In genomic region chr17:38601539-38602351, GRCh38 we compare ENCODE assay signal across 1 cellular context.
TF ChIP-seq lines count a peak whose summit lies in the region.

No MANE protein-coding gene starts in this region.

TF ChIP-seq in A549, 52 proteins besides CTCF, POLR2A, EP300 and RAD21 (continued from another document):
- TF ChIP-seq, protein P1, sequence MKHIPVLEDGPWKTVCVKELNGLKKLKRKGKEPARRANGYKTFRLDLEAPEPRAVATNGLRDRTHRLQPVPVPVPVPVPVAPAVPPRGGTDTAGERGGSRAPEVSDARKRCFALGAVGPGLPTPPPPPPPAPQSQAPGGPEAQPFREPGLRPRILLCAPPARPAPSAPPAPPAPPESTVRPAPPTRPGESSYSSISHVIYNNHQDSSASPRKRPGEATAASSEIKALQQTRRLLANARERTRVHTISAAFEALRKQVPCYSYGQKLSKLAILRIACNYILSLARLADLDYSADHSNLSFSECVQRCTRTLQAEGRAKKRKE (CRISPR knock-in tag; IDR thresholded peaks at IDR 0.05; ENCODE audit: low read depth): no peak
- no peak for TF ChIP-seq RCOR1 (IDR thresholded peaks at IDR 0.05; ENCODE audit: low read depth, low read length)
- TF ChIP-seq CEBPB (IDR thresholded peaks at IDR 0.05): no peak
- TF ChIP-seq RNF2 (IDR thresholded peaks at IDR 0.05; ENCODE audit: borderline replicate concordance, low read depth): no peak
- no peak for TF ChIP-seq BHLHE40 (IDR thresholded peaks at IDR 0.05; ENCODE audit: low read depth, low read length)
- TF ChIP-seq TFCP2L1 (CRISPR knock-in tag; IDR thresholded peaks at IDR 0.05): no peak
- no peak for TF ChIP-seq MYC (IDR thresholded peaks at IDR 0.05; ENCODE audit: borderline replicate concordance, low read length)
